ENCODE assay signal across 23 cellular contexts in the genomic region with DNA sequence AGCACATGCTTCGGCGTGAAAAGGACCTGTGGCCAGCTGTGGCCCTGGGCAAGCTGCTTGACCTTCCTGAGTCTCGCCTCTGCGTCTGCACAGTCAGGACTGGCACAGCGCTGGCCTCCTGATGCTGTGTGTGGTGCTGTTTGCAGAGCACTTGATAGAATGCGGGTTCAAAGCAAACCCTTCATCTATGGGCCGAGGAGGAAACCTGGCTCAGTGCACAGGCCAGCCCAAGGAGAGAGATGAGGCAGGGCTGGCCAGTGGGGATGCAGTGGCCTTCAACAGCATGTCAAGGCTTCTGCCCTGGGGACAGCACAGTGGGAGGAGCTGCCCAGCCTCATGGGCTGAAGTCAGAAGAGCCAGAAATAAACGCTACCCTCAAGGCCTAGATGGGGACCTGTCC. TPM values are rescaled to one million over a fixed set of nuclear protein-coding genes. Genes with fewer than 3 reads are reported as not detected.
DNase-seq lines count a peak whose midpoint lies in the region; ATAC-seq and TF ChIP-seq lines count a peak whose summit lies in the region.
"Had no signal": no experiment of that assay in that cellular context is flagged by ENCODE, and none has a peak within 500 bp of the region (broad histone marks: within the 10 kb centered on the region; RNA-seq: fewer than 3 reads in every experiment).

No MANE protein-coding gene starts in this region.

- no peak overlapping the region for H3K4me2 ChIP-seq in osteoblast (ENCODE audit: insufficient read depth, low read length)

- BruUV-seq in MCF 10A (replicated peaks; lab: Mats Ljungman, UMichigan): no TSS peak

- H2AFZ ChIP-seq in osteoblast (ENCODE audit: low read length): no peak overlapping the region

- POLR2A ChIA-PET in MCF 10A (lab: Yijun Ruan, JAX): no interaction called here

- H3K27me3 Mint-ChIP-seq in MCF 10A (ENCODE audit: insufficient read depth, unreplicated experiment): no peaks in the 10 kb centered on the region
- H3K27me3 Mint-ChIP-seq: IgD-negative memory B cell had no signal

- H3K27ac ChIP-seq in layer of hippocampus (ENCODE audit: low read depth, low read length) (peak overlapping the region; percentile 97), osteoblast (ENCODE audit: low read depth, low read length) (no peak overlapping the region)
- H3K27ac ChIP-seq: 22Rv1, Peyer's patch had no signal

- CTCF ChIA-PET in MCF 10A (lab: Yijun Ruan, JAX): interaction anchor here (0.7 kb wide), 1 partner anchor 1952 kb away, joined by 3 read pairs; no protein-coding TSS in a partner anchor

- H3K9me3 ChIP-seq in osteoblast (ENCODE audit: low read depth, low read length): no peaks in the 10 kb centered on the region
- H3K9me3 ChIP-seq: MG63, Peyer's patch had no signal

- no peaks in the 10 kb centered on the region for H3K79me2 ChIP-seq in osteoblast (ENCODE audit: insufficient read depth, low read length)

- ATAC-seq in Right ventricle myocardium inferior (no peak), GM18498 (IDR thresholded peaks at IDR 0.05; ENCODE audit: unreplicated experiment) (no peak), GM18511 (IDR thresholded peaks at IDR 0.05; ENCODE audit: unreplicated experiment) (no peak)

- H3K9me3 Mint-ChIP-seq in MCF 10A (ENCODE audit: unreplicated experiment): no peaks in the 10 kb centered on the region
- H3K9me3 Mint-ChIP-seq: CD14-positive monocyte had no signal

- no peaks in the 10 kb centered on the region for H3K4me1 ChIP-seq in osteoblast (ENCODE audit: insufficient read depth, low read length)
- H3K4me1 ChIP-seq: Peyer's patch had no signal

- H3K36me3 Mint-ChIP-seq in MCF 10A (ENCODE audit: insufficient read depth, unreplicated experiment): no peaks in the 10 kb centered on the region
- H3K36me3 Mint-ChIP-seq: CD14-positive monocyte, IgD-negative memory B cell had no signal

- no peak overlapping the region for H3K4me3 Mint-ChIP-seq in MCF 10A (ENCODE audit: unreplicated experiment)
- H3K4me3 Mint-ChIP-seq: CD14-positive monocyte, HFFc6, IgD-negative memory B cell had no signal

- intact Hi-C loops in Right ventricle myocardium inferior (cut with DNase I): no loop called here
- intact Hi-C loops in MCF 10A (cut with micrococcal nuclease): no loop called here

- no peak overlapping the region for H3K4me3 ChIP-seq in osteoblast (ENCODE audit: insufficient read depth, low read length)
- H3K4me3 ChIP-seq: MG63, Peyer's patch had no signal

- no peak for TF ChIP-seq CTCF in osteoblast (IDR thresholded peaks at IDR 0.05; ENCODE audit: extremely low read depth, low read depth, low read length)
- TF ChIP-seq CTCF in MCF 10A (IDR thresholded peaks at IDR 0.05; ENCODE audit: unreplicated experiment): no peak

- H4K20me1 ChIP-seq in osteoblast (ENCODE audit: insufficient read depth, low read length): no peaks in the 10 kb centered on the region

- no peaks in the 10 kb centered on the region for H3K27me3 ChIP-seq in layer of hippocampus (ENCODE audit: control insufficient read depth, insufficient read depth, low read length)
- H3K27me3 ChIP-seq in osteoblast (ENCODE audit: insufficient read depth, low read length): no peaks in the 10 kb centered on the region
- H3K27me3 ChIP-seq: Peyer's patch had no signal

- peak; percentile 56 for DNase-seq in activated effector memory CD4-positive, alpha-beta T cell treated with anti-CD3 and anti-CD28 coated beads, Interleukin-2, amount 50 U/mL, for 16 hours
- DNase-seq in activated effector memory CD4-positive, alpha-beta T cell treated with Interleukin-2 at 50 U/mL for 16 hours: no peak
- DNase-seq in osteoblast (ENCODE audit: insufficient read length, low spot score, missing footprints): peak; percentile 55
- no peak for DNase-seq in Right ventricle myocardium inferior (ENCODE audit: missing footprints)
- DNase-seq in MCF 10A (ENCODE audit: unreplicated experiment): no peak
- DNase-seq: AML-193; DMS79 treated with DMSO at 0.1 percent for 48 hours; HFFc6; Karpas-422; MG63; NCI-H1092; NCI-H1436 treated with DMSO at 0.1 percent for 48 hours; NCI-H2029 treated with DMSO at 0.1 percent for 48 hours; NCI-H446 treated with DMSO at 0.1 percent for 48 hours; NCI-H748 treated with DMSO at 0.1 percent for 48 hours; NK-92 treated with Interleukin-12 subunit alpha and Interleukin-12 subunit beta, amount 100 ng/mL, for 24 hours; Peyer's patch had no signal

- no peaks in the 10 kb centered on the region for H3K36me3 ChIP-seq in osteoblast (ENCODE audit: insufficient read depth, low read length)
- H3K36me3 ChIP-seq: MG63, Peyer's patch had no signal

- H3K4me1 Mint-ChIP-seq in MCF 10A (ENCODE audit: insufficient read depth, unreplicated experiment): no peaks in the 10 kb centered on the region
- H3K4me1 Mint-ChIP-seq: CD14-positive monocyte, IgD-negative memory B cell had no signal

- no peak overlapping the region for H3K27ac Mint-ChIP-seq in MCF 10A (ENCODE audit: low read depth, unreplicated experiment)
- H3K27ac Mint-ChIP-seq: CD14-positive monocyte, HFFc6, IgD-negative memory B cell had no signal

RNA-seq across cellular contexts. Expression of a gene that starts 21.3 kb away (rescaled TPM):
- total RNA-seq in osteoblast: not detected in 2 replicates
- total RNA-seq in Right ventricle myocardium inferior: not detected
- not detected in 2 replicates for total RNA-seq in MCF 10A (2022)
- total RNA-seq: HFFc6, Peyer's patch had no signal

Comparison
In these comparisons a context has a peak if more than half of its experiments do, and no peak if none do; other contexts are left out.
1. DNase-seq: peak in activated effector memory CD4-positive, alpha-beta T cell treated with anti-CD3 and anti-CD28 coated beads, Interleukin-2, amount 50 U/mL, for 16 hours (single experiment) and osteoblast (single experiment); none in activated effector memory CD4-positive, alpha-beta T cell treated with Interleukin-2 at 50 U/mL for 16 hours (single experiment), Right ventricle myocardium inferior (single experiment) and MCF 10A (single experiment).